In the genomic region with DNA sequence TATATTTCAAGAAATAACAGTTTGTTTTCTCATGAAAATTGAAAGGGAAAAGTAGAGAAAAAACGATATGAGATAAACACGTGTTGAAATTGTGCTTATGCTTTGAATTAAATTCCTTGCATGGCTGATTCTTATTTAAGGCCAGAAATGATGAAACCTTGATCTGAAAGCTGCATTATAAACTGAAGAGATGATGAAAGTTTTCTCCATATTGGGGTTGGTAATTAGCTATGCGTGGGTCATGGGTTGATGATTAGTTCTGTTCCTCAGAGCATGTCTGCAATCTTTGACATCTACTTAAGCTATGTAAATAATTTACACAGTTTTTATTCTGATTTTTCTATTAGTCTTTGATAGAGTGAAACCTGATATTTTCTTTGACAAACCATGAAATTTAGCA, we compare ENCODE assay signal across 11 cellular contexts.
"Had no signal": no experiment of that assay in that cellular context is flagged by ENCODE, and none has a peak within 500 bp of the region (broad histone marks: within the 10 kb centered on the region; RNA-seq: fewer than 3 reads in every experiment).

No MANE protein-coding gene starts in this region.

- H3K36me3 ChIP-seq: gastroesophageal sphincter, left lung, pancreas, thyroid gland had no signal

- H3K9me3 ChIP-seq: body of pancreas, gastroesophageal sphincter, left lung, pancreas, thyroid gland had no signal

- H3K27me3 ChIP-seq: body of pancreas, gastroesophageal sphincter, left lung, pancreas, thyroid gland had no signal

- H3K4me3 ChIP-seq: body of pancreas, gastroesophageal sphincter, left lung, pancreas, thyroid gland had no signal

- H3K4me1 ChIP-seq: body of pancreas, gastroesophageal sphincter, left lung, pancreas, thyroid gland had no signal

- DNase-seq: activated CD4-positive, alpha-beta T cell treated with anti-CD3 and anti-CD28 coated beads for 36 hours; activated CD8-positive, alpha-beta T cell treated with anti-CD3 and anti-CD28 coated beads for 36 hours; activated effector memory CD4-positive, alpha-beta T cell treated with anti-CD3 and anti-CD28 coated beads, Interleukin-2, amount 50 U/mL, for 16 hours; activated T-cell treated with anti-CD3 and anti-CD28 coated beads, Interleukin-2, amount 50 U/mL, for 48 hours; body of pancreas; effector memory CD8-positive, alpha-beta T cell; left lung; naive thymus-derived CD8-positive, alpha-beta T cell; pancreas; thyroid gland had no signal

- H3K27ac ChIP-seq: body of pancreas, gastroesophageal sphincter, left lung, pancreas, thyroid gland had no signal
